ENCODE assay signal across 10 cellular contexts in the genomic region with DNA sequence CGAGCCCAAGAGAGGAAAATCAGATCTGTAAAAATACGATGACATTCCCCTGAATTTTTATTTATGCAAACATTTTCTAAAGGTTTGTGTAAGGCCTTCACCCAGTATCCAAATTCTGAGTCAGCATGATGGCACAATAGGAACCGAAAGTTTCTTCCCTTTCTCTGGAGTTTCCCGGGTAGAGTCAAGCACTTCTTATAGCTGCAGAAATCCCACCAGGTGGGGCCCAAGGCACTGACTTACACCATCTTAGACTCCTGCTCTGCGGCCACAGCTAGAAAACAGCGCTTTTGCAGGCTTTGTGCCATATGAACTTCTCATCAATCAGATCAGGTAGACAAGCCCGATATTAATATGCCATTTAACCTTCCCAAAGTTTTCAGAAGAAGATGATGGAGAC. TPM values are rescaled to one million over a fixed set of nuclear protein-coding genes. Genes with fewer than 3 reads are reported as not detected.
DNase-seq lines count a peak whose midpoint lies in the region; ATAC-seq and TF ChIP-seq lines count a peak whose summit lies in the region.
"Had no signal": no experiment of that assay in that cellular context is flagged by ENCODE, and none has a peak within 500 bp of the region (broad histone marks: within the 10 kb centered on the region; RNA-seq: fewer than 3 reads in every experiment).

No MANE protein-coding gene starts in this region.

- BruUV-seq in Caco-2 (replicated peaks; lab: Mats Ljungman, UMichigan) (no TSS peak), Calu3 (replicated peaks; lab: Mats Ljungman, UMichigan) (no TSS peak)

- no peak overlapping the region for H2BK15ac ChIP-seq in mesendoderm (replicated peaks; ENCODE audit: low read depth)

- H3K4me3 Mint-ChIP-seq in Caco-2 (ENCODE audit: unreplicated experiment) = no peak overlapping the region
- peak overlapping the region; percentile 73 for H3K4me3 Mint-ChIP-seq in activated naive CD4-positive, alpha-beta T cell treated with anti-CD3 and anti-CD28 coated beads, Interleukin-2, amount 50 U/mL, for 24 hours
- H3K4me3 Mint-ChIP-seq in Calu3 (ENCODE audit: low read depth, unreplicated experiment) = no peak overlapping the region

- H3K4me1 Mint-ChIP-seq in Caco-2 (ENCODE audit: low read depth, unreplicated experiment) (no peaks in the 10 kb centered on the region), Calu3 (ENCODE audit: low read depth, unreplicated experiment) (no peaks in the 10 kb centered on the region)
- peaks cover 84% of the 10 kb centered on the region for H3K4me1 Mint-ChIP-seq in activated naive CD4-positive, alpha-beta T cell treated with anti-CD3 and anti-CD28 coated beads, Interleukin-2, amount 50 U/mL, for 24 hours

- peaks cover 3% of the 10 kb centered on the region for H3K27me3 Mint-ChIP-seq in Caco-2 (ENCODE audit: insufficient read depth, unreplicated experiment)
- no peaks in the 10 kb centered on the region for H3K27me3 Mint-ChIP-seq in activated naive CD4-positive, alpha-beta T cell treated with anti-CD3 and anti-CD28 coated beads, Interleukin-2, amount 50 U/mL, for 24 hours
- peaks cover 32% of the 10 kb centered on the region for H3K27me3 Mint-ChIP-seq in Calu3 (ENCODE audit: unreplicated experiment)

- H3K18ac ChIP-seq in mesendoderm (ENCODE audit: low read length) = no peak overlapping the region

- H3K9me3 ChIP-seq in Caco-2 = no peaks in the 10 kb centered on the region
- H3K9me3 ChIP-seq: prostate gland had no signal

- in situ Hi-C loops in ACHN (cut with HindIII; ENCODE audit: low pct_ligation_motif_present, low pct_unique_long_range_greater_than_20kb, low sequenced_read_pairs) = no loop called here

- H3K4me2 ChIP-seq in mesendoderm (ENCODE audit: low read length) = no peak overlapping the region

- no peak overlapping the region for H3K27ac Mint-ChIP-seq in Caco-2 (ENCODE audit: unreplicated experiment)
- H3K27ac Mint-ChIP-seq in activated naive CD4-positive, alpha-beta T cell treated with anti-CD3 and anti-CD28 coated beads, Interleukin-2, amount 50 U/mL, for 24 hours = peak overlapping the region; percentile 99
- H3K27ac Mint-ChIP-seq in Calu3 (ENCODE audit: unreplicated experiment) = no peak overlapping the region

- H3K56ac ChIP-seq in mesendoderm (ENCODE audit: low read length) = no peak overlapping the region

- H3K27ac ChIP-seq in mesendoderm (ENCODE audit: low read depth, low read length) = no peak overlapping the region
- H3K27ac ChIP-seq: prostate gland had no signal

- ATAC-seq in HG03039 (IDR thresholded peaks at IDR 0.05; ENCODE audit: unreplicated experiment) = peak; percentile 72

- H3K9me3 Mint-ChIP-seq in Caco-2 (ENCODE audit: unreplicated experiment) (no peaks in the 10 kb centered on the region), Calu3 (ENCODE audit: low read depth, unreplicated experiment) (no peaks in the 10 kb centered on the region)
- peaks cover 4% of the 10 kb centered on the region for H3K9me3 Mint-ChIP-seq in activated naive CD4-positive, alpha-beta T cell treated with anti-CD3 and anti-CD28 coated beads, Interleukin-2, amount 50 U/mL, for 24 hours

- H3K4ac ChIP-seq in mesendoderm (ENCODE audit: low read depth, low read length) = no peak overlapping the region

- WGBS in mesendoderm (ENCODE audit: extremely low coverage, insufficient coverage, low lambda C conversion rate) = no CpG with 5 or more reads among the region's 7 CpGs

- POLR2A ChIA-PET in Caco-2 (lab: Charles Lee) = no interaction called here

- H3K4me1 ChIP-seq in Caco-2 (0 out of 2 replicates have a peak, but pooled peaks cover 3% of the 10 kb centered on the region), mesendoderm (ENCODE audit: control insufficient read depth, low read depth, low read length) (no peaks in the 10 kb centered on the region)
- H3K4me1 ChIP-seq: prostate gland had no signal

- H2BK120ac ChIP-seq in mesendoderm (ENCODE audit: low read depth, low read length) = no peak overlapping the region

- no peak overlapping the region for H3K4me3 ChIP-seq in Caco-2 (ENCODE audit: low read depth, low read length)
- H3K4me3 ChIP-seq in mesendoderm (ENCODE audit: low read length) = no peak overlapping the region
- H3K4me3 ChIP-seq: prostate gland had no signal

- no peaks in the 10 kb centered on the region for H3K36me3 ChIP-seq in Caco-2 (ENCODE audit: control insufficient read depth, insufficient read depth, low read length)
- no peaks in the 10 kb centered on the region for H3K36me3 ChIP-seq in mesendoderm (ENCODE audit: control insufficient read depth, insufficient read depth, low read length)
- H3K36me3 ChIP-seq: prostate gland had no signal

- no peak overlapping the region for H4K8ac ChIP-seq in mesendoderm (ENCODE audit: low read depth, low read length)

- H3K23ac ChIP-seq in mesendoderm (ENCODE audit: low read length) = no peak overlapping the region

- H2BK5ac ChIP-seq in mesendoderm (ENCODE audit: low read length) = no peak overlapping the region

- DNase-seq in Caco-2 (peak in 1 of 2 experiments; percentile 25), mesendoderm (peak; percentile 86), AG20443 (ENCODE audit: low spot score) (no peak), ACHN (no peak), NCI-H748 treated with DMSO at 0.1 percent for 48 hours (lab: John Stamatoyannopoulos, UW) (no peak), Calu3 (no peak)
- DNase-seq: EL had no signal

- peaks cover 4% of the 10 kb centered on the region for H3K36me3 Mint-ChIP-seq in Caco-2 (ENCODE audit: insufficient read depth, unreplicated experiment)
- H3K36me3 Mint-ChIP-seq in activated naive CD4-positive, alpha-beta T cell treated with anti-CD3 and anti-CD28 coated beads, Interleukin-2, amount 50 U/mL, for 24 hours = peaks cover 28% of the 10 kb centered on the region
- H3K36me3 Mint-ChIP-seq in Calu3 (ENCODE audit: insufficient read depth, unreplicated experiment) = no peaks in the 10 kb centered on the region

- TF ChIP-seq CTCF in Caco-2 (IDR thresholded peaks at IDR 0.05; ENCODE audit: insufficient read depth in 1 of 2, low read depth in 1 of 2, low read length in 1 of 2, severe bottlenecking in 1 of 2, unreplicated experiment in 1 of 2) (peak; percentile 23 to 35), Calu3 (IDR thresholded peaks at IDR 0.05; ENCODE audit: unreplicated experiment) (no peak)

- no peak overlapping the region for H2AK5ac ChIP-seq in mesendoderm (ENCODE audit: low read length)

- no peak overlapping the region for H4K5ac ChIP-seq in mesendoderm (ENCODE audit: low read length)

- intact Hi-C loops in Caco-2 (cut with micrococcal nuclease; ENCODE audit: unreplicated experiment) (loop anchor here (2.0 kb wide), 1 partner anchor 417 kb away; no protein-coding TSS in a partner anchor), Calu3 (cut with micrococcal nuclease; ENCODE audit: unreplicated experiment) (no loop called here)

- no peak overlapping the region for H3K9ac ChIP-seq in mesendoderm (ENCODE audit: low read length)

- H3K27me3 ChIP-seq in Caco-2 (replicated peaks; ENCODE audit: control insufficient read depth, insufficient read depth, low read length) = no peaks in the 10 kb centered on the region
- no peaks in the 10 kb centered on the region for H3K27me3 ChIP-seq in mesendoderm (ENCODE audit: insufficient read depth, low read length, poor library complexity)

- peaks cover 3% of the 10 kb centered on the region for H3K79me1 ChIP-seq in mesendoderm (ENCODE audit: low read length)

- CTCF ChIA-PET in Caco-2 (lab: Charles Lee) = interaction anchor here (0.9 kb wide), 1 partner anchor 417 kb away, joined by 3 read pairs; no protein-coding TSS in a partner anchor
- CTCF ChIA-PET in Calu3 (lab: Charles Lee) = no interaction called here

- H3K79me2 ChIP-seq in mesendoderm (ENCODE audit: control insufficient read depth, insufficient read depth, low read length) = no peaks in the 10 kb centered on the region

RNA-seq across cellular contexts. Expression of a gene that starts 13.4 kb away (rescaled TPM):
- total RNA-seq in Caco-2 (2022) (19.3 and 22.3 TPM in 2 replicates), Calu3 (2022) (0.42 TPM in 1 of 2 replicates, not detected in the other)
- 12.4 TPM for polyA plus RNA-seq in mesendoderm (2013, experiment 1 of 2)
- polyA plus RNA-seq in mesendoderm (2013, experiment 2 of 2) = 11.0 TPM

Comparison
In these comparisons a context has a peak if more than half of its experiments do, and no peak if none do; other contexts are left out.
1. RNA of a gene that starts 13.4 kb away (total RNA-seq): 19.3 to 22.3 TPM in Caco-2; 0.42 TPM in Calu3; every median in the first group is over 10 times any median in the second.